Comparison of ENCODE assay signal across 8 cellular contexts in genomic region chr1:1906185-1907097, GRCh38. TPM values are rescaled to one million over a fixed set of nuclear protein-coding genes. Genes with fewer than 3 reads are reported as not detected.
DNase-seq lines count a peak whose midpoint lies in the region; FAIRE-seq and TF ChIP-seq lines count a peak whose summit lies in the region.

No MANE protein-coding gene starts in this region.

- H3K27me3 ChIP-seq in SJSA1 (replicated peaks) (no peaks in the 10 kb centered on the region), osteoblast (ENCODE audit: insufficient read depth, low read length) (no peaks in the 10 kb centered on the region), tibial artery (peaks cover 0 to 3% of the 10 kb centered on the region in 2 donors)

- TF ChIP-seq CTCF in osteoblast (IDR thresholded peaks at IDR 0.05; ENCODE audit: extremely low read depth, low read depth, low read length) (peak; percentile 93), tibial artery (IDR thresholded peaks at IDR 0.05) (peak; percentile 88 to 91)

- peaks cover 7% of the 10 kb centered on the region for H3K79me2 ChIP-seq in osteoblast (ENCODE audit: insufficient read depth, low read length)

- H4K20me1 ChIP-seq in osteoblast (ENCODE audit: insufficient read depth, low read length): peaks cover 3% of the 10 kb centered on the region

- intact Hi-C loops in tibial artery (cut with DNase I; ENCODE audit: low total_unique reads): no loop called here

- H2AFZ ChIP-seq in osteoblast (ENCODE audit: low read length): peak overlapping the region; percentile 62

- peaks cover 4% of the 10 kb centered on the region; the same call in 1 of the 2 replicates for H3K9me3 ChIP-seq in SJSA1 (replicated peaks)
- H3K9me3 ChIP-seq in osteoblast (ENCODE audit: low read depth, low read length): no peaks in the 10 kb centered on the region
- H3K9me3 ChIP-seq in tibial artery: no peaks in the 10 kb centered on the region

- peak; percentile 42 for FAIRE-seq in frontal cortex (lab: Jason Lieb, UNC)

- H3K27ac ChIP-seq in SJSA1 (no peak overlapping the region), osteoblast (ENCODE audit: low read depth, low read length) (no peak overlapping the region), tibial artery (peak overlapping the region in 1 of 2 donors; percentile 85)

- H3K36me3 ChIP-seq in SJSA1: peaks cover 4% of the 10 kb centered on the region
- H3K36me3 ChIP-seq in osteoblast (ENCODE audit: insufficient read depth, low read length): no peaks in the 10 kb centered on the region
- H3K36me3 ChIP-seq in tibial artery: no peaks in the 10 kb centered on the region

- H3K4me3 ChIP-seq in SJSA1: no peak overlapping the region
- no peak overlapping the region for H3K4me3 ChIP-seq in osteoblast (ENCODE audit: insufficient read depth, low read length)
- no peak overlapping the region for H3K4me3 ChIP-seq in tibial artery

- no peak overlapping the region for H3K4me2 ChIP-seq in osteoblast (ENCODE audit: insufficient read depth, low read length)

- H3K4me1 ChIP-seq in SJSA1 (replicated peaks): peaks cover 19% of the 10 kb centered on the region
- H3K4me1 ChIP-seq in osteoblast (ENCODE audit: insufficient read depth, low read length): peaks cover 12% of the 10 kb centered on the region
- peaks cover 4 to 34% (median 22%) of the 10 kb centered on the region in 4 donors for H3K4me1 ChIP-seq in tibial artery

- peak; percentile 43 for DNase-seq in DMS 273 treated with DMSO at 0.1 percent for 48 hours (lab: John Stamatoyannopoulos, UW)
- peak; percentile 66 to 83 for DNase-seq in Kasumi-1 (lab: John Stamatoyannopoulos, UW)
- DNase-seq in SJSA1 (ENCODE audit: low read depth in 1 of 2, low spot score in 2 of 2): peak; percentile 75 to 88
- DNase-seq in activated naive CD4-positive, alpha-beta T cell (lab: John Stamatoyannopoulos, UW): peak in 3 of 4 experiments; percentile 28 to 51 (median 29)
- peak; percentile 80 to 89 for DNase-seq in frontal cortex (ENCODE audit: low spot score in 2 of 2)
- peak; percentile 99 for DNase-seq in osteoblast (ENCODE audit: insufficient read length, low spot score, missing footprints)
- peak; percentile 84 to 91 for DNase-seq in tibial artery
- DNase-seq in KG1 (lab: John Stamatoyannopoulos, UW): no peak

RNA-seq across cellular contexts. Expression of gene CALML6, which starts 8.6 kb away (rescaled TPM):
- 0.41 TPM in 1 of 2 replicates, not detected in the other for total RNA-seq in SJSA1 (2014; rRNA removed; shearing (Covaris generic))
- total RNA-seq in frontal cortex: not detected
- total RNA-seq in osteoblast: 0.29 and 0.36 TPM in 2 replicates

RNA-seq across cellular contexts. Expression of gene TMEM52, which starts 12.6 kb away (rescaled TPM):
- total RNA-seq in SJSA1 (2014; rRNA removed; shearing (Covaris generic)): 0.87 TPM in 1 of 2 replicates, not detected in the other
- total RNA-seq in frontal cortex: 1.6 TPM
- total RNA-seq in osteoblast: not detected in 2 replicates

RNA-seq across cellular contexts. Expression of gene GNB1, which starts 15.6 kb away (rescaled TPM):
- 98.9 and 108 TPM in 2 replicates for total RNA-seq in SJSA1 (2014; rRNA removed; shearing (Covaris generic))
- total RNA-seq in frontal cortex (154 TPM), osteoblast (84.6 and 88.7 TPM in 2 replicates)
